1 cellular context compared by ENCODE assay signal in the genomic region with DNA sequence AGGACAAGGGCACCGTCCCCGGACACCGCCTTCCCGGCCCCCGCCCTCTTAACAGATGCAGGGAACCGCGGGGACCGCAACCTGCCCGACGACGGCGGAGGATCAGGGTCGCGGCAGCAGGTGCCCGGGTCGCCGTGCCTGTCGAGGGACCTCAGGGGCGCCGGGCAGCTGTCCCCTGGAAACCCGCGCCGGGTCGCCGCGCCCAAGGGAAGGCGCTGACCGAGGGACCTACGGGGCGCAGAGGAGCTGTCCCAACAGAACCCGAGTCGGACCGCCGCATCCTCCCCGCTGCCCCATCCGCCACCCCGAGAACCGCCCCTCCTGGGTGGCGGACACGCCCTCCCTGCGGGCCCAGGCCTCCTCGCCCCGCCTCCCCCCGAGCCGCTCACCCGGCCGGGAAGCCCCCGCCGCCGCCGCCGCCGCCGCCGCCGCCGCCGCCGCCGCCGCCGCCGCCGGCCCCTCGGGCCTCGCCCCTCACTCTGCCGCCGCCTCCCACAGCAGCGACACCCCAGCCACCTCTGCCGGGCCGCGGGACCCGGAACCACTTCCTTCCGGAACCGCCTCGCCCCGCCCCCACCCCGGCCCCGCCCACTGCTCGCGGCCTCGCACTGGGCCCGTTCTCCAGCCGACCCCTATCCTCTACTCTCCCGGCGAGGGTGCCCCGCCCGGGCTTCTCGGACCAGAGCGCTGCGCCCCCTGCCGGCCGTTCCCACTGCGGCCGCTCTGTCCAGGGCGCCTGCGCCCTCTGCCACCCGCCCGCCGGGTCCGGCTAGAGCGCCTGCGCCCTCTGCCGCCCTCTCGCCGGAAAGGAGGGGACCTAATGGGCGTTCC.
TF ChIP-seq lines count a peak whose summit lies in the region.

Gene BCLAF3, minus strand, starts transcription at position 543 of the 831 bp plus-strand sequence. CDS start 20,797 bp downstream, outside the sequence.

TF ChIP-seq in K562, 482 proteins besides CTCF, POLR2A, EP300 and RAD21 (continued from another document and continues in another):
- TF ChIP-seq, protein P1, sequence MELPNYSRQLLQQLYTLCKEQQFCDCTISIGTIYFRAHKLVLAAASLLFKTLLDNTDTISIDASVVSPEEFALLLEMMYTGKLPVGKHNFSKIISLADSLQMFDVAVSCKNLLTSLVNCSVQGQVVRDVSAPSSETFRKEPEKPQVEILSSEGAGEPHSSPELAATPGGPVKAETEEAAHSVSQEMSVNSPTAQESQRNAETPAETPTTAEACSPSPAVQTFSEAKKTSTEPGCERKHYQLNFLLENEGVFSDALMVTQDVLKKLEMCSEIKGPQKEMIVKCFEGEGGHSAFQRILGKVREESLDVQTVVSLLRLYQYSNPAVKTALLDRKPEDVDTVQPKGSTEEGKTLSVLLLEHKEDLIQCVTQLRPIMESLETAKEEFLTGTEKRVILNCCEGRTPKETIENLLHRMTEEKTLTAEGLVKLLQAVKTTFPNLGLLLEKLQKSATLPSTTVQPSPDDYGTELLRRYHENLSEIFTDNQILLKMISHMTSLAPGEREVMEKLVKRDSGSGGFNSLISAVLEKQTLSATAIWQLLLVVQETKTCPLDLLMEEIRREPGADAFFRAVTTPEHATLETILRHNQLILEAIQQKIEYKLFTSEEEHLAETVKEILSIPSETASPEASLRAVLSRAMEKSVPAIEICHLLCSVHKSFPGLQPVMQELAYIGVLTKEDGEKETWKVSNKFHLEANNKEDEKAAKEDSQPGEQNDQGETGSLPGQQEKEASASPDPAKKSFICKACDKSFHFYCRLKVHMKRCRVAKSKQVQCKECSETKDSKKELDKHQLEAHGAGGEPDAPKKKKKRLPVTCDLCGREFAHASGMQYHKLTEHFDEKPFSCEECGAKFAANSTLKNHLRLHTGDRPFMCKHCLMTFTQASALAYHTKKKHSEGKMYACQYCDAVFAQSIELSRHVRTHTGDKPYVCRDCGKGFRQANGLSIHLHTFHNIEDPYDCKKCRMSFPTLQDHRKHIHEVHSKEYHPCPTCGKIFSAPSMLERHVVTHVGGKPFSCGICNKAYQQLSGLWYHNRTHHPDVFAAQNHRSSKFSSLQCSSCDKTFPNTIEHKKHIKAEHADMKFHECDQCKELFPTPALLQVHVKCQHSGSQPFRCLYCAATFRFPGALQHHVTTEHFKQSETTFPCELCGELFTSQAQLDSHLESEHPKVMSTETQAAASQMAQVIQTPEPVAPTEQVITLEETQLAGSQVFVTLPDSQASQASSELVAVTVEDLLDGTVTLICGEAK (IDR thresholded peaks at IDR 0.05), result no peak
- TF ChIP-seq, protein P1 (CRISPR knock-in tag; IDR thresholded peaks at IDR 0.05), result no peak
- TF ChIP-seq HLTF (IDR thresholded peaks at IDR 0.05) (no peak), TARDBP (IDR thresholded peaks at IDR 0.05) (no peak), ZNF75A (CRISPR knock-in tag; IDR thresholded peaks at IDR 0.05) (no peak), HMGN3 (IDR thresholded peaks at IDR 0.05; ENCODE audit: borderline replicate concordance, extremely low read depth, insufficient read length, low read depth, low read length) (peak; percentile 35), PYGO2 (tag; IDR thresholded peaks at IDR 0.05) (no peak), HNRNPH1 (optimal IDR thresholded peaks at IDR 0.05; ENCODE audit: low read depth, low read length) (no peak), NFIX (CRISPR knock-in tag; IDR thresholded peaks at IDR 0.05; ENCODE audit: low read depth) (no peak), SREBF2 (CRISPR knock-in tag; IDR thresholded peaks at IDR 0.05) (no peak), ZNF280B (CRISPR knock-in tag; IDR thresholded peaks at IDR 0.05) (no peak), CBFA2T2 (conservative IDR thresholded peaks at IDR 0.05) (no peak), ZMIZ1 (IDR thresholded peaks at IDR 0.05; ENCODE audit: low read depth in 2 of 2, low read length in 2 of 2) (no peak), RBM17 (IDR thresholded peaks at IDR 0.05; ENCODE audit: borderline replicate concordance, low read depth, low read length) (no peak), HES1 (IDR thresholded peaks at IDR 0.05; ENCODE audit: low read depth) (no peak), ZNF830 (CRISPR knock-in tag; IDR thresholded peaks at IDR 0.05) (no peak), STAT5B (CRISPR knock-in tag; IDR thresholded peaks at IDR 0.05) (no peak), RBFOX2 (IDR thresholded peaks at IDR 0.05; ENCODE audit: low read depth, low read length) (peak; percentile 44; the same call in 1 of the 2 replicates), NR3C1 (CRISPR knock-in tag; IDR thresholded peaks at IDR 0.05) (no peak), SOX6 (IDR thresholded peaks at IDR 0.05) (no peak; the same call in 1 of the 2 replicates), NONO (IDR thresholded peaks at IDR 0.05; ENCODE audit: low read depth in 2 of 2, low read length in 1 of 2) (no peak), RB1 (IDR thresholded peaks at IDR 0.05; ENCODE audit: low read depth) (peak; percentile 65; the same call in 1 of the 2 replicates), BRD9 (IDR thresholded peaks at IDR 0.05; ENCODE audit: low read depth, partially characterized antibody) (no peak), KLF13 (tag; IDR thresholded peaks at IDR 0.05; ENCODE audit: borderline replicate concordance, low read depth) (no peak), TFAP4 (CRISPR knock-in tag; IDR thresholded peaks at IDR 0.05; ENCODE audit: borderline replicate concordance) (peak; percentile 35; the same call in 1 of the 2 replicates), NRF1 (conservative IDR thresholded peaks at IDR 0.05 in 1 of 2, IDR thresholded peaks at IDR 0.05 in 1 of 2) (peak; percentile 80 to 85), SRSF7 (optimal IDR thresholded peaks at IDR 0.05; ENCODE audit: low read depth, low read length) (no peak), USF1 (CRISPR knock-in tag; IDR thresholded peaks at IDR 0.05) (no peak), SMARCC2 (IDR thresholded peaks at IDR 0.05; ENCODE audit: low read depth) (no peak), ZNF445 (CRISPR knock-in tag; IDR thresholded peaks at IDR 0.05; ENCODE audit: low read depth) (no peak), VEZF1 (CRISPR knock-in tag; IDR thresholded peaks at IDR 0.05) (peak; percentile 84)
- TF ChIP-seq, protein P2, sequence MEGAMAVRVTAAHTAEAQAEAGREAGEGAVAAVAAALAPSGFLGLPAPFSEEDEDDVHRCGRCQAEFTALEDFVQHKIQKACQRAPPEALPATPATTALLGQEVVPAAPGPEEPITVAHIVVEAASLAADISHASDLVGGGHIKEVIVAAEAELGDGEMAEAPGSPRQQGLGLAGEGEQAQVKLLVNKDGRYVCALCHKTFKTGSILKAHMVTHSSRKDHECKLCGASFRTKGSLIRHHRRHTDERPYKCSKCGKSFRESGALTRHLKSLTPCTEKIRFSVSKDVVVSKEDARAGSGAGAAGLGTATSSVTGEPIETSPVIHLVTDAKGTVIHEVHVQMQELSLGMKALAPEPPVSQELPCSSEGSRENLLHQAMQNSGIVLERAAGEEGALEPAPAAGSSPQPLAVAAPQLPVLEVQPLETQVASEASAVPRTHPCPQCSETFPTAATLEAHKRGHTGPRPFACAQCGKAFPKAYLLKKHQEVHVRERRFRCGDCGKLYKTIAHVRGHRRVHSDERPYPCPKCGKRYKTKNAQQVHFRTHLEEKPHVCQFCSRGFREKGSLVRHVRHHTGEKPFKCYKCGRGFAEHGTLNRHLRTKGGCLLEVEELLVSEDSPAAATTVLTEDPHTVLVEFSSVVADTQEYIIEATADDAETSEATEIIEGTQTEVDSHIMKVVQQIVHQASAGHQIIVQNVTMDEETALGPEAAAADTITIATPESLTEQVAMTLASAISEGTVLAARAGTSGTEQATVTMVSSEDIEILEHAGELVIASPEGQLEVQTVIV (CRISPR knock-in tag; IDR thresholded peaks at IDR 0.05; ENCODE audit: borderline replicate concordance), result no peak
- TF ChIP-seq, protein P3, sequence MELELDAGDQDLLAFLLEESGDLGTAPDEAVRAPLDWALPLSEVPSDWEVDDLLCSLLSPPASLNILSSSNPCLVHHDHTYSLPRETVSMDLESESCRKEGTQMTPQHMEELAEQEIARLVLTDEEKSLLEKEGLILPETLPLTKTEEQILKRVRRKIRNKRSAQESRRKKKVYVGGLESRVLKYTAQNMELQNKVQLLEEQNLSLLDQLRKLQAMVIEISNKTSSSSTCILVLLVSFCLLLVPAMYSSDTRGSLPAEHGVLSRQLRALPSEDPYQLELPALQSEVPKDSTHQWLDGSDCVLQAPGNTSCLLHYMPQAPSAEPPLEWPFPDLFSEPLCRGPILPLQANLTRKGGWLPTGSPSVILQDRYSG (tag; conservative IDR thresholded peaks at IDR 0.05; ENCODE audit: low read depth), result no peak
